8 cellular contexts compared by ENCODE assay signal in the genomic region with DNA sequence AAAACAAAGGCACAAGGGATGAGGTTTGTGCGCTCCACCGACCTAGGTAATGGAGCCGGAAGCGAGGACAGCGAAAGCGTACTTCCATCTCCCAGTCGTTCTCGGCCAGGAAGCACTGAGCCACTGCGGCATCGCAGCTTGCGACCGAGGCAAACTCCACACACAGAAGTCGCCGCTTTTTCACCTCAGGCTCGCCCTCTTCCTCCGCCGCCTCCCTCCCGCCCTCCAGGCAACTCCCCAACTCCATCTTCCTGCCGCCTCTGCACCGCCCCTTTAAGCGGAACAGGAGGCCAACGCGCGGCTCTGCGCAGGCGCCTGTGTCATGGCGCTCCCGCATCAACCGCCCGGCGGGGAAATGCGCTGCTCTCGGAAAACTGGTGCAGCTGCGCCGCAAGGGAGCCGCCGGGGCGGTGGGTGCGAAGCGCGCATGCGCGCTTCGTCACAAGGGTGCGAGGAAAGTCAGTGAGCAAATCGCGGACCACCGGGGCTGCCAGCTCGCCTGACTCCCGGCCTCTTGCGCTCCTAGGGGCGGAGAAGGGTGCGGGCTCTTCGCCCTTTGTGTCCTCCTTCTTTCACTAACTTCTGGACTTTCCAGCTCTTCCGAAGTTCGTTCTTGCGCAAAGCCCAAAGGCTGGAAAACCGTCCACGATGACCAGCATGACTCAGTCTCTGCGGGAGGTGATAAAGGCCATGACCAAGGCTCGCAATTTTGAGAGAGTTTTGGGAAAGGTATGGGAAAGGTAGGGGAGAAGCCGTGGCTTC. TPM values are rescaled to one million over a fixed set of nuclear protein-coding genes. Genes with fewer than 3 reads are reported as not detected.
A peak's percentile ranks its signal among the peaks of the same experiment; 100 is the strongest.
DNase-seq lines count a peak whose midpoint lies in the region; ATAC-seq and TF ChIP-seq lines count a peak whose summit lies in the region.

A gene (plus strand): TSS at position 462 of the 762 bp plus-strand sequence. CDS start 187 bp downstream, at position 649.
A gene with protein sequence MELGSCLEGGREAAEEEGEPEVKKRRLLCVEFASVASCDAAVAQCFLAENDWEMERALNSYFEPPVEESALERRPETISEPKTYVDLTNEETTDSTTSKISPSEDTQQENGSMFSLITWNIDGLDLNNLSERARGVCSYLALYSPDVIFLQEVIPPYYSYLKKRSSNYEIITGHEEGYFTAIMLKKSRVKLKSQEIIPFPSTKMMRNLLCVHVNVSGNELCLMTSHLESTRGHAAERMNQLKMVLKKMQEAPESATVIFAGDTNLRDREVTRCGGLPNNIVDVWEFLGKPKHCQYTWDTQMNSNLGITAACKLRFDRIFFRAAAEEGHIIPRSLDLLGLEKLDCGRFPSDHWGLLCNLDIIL (minus strand): TSS at position 284 of the 762 bp plus-strand sequence. CDS start 37 bp downstream, at position 247.

- H3K4me1 ChIP-seq in HUES64 (ENCODE audit: insufficient read depth, low read length) (peaks cover 7% of the 10 kb centered on the region; the same call in 1 of the 2 replicates), OCI-LY1 (ENCODE audit: insufficient read depth, low read length, severe bottlenecking) (peaks cover 29% of the 10 kb centered on the region), mucosa of descending colon (ENCODE audit: low read depth) (peaks cover 24% of the 10 kb centered on the region)

- intact Hi-C loops in mucosa of descending colon (cut with DNase I, micrococcal nuclease) = loop anchor here in 1 of 2 donors (10.0 kb wide), 1 partner anchor 108 kb away; a partner anchor contains a TSS

- H2AFZ ChIP-seq in OCI-LY1 (ENCODE audit: low read length) = peak within 1 kb of the TSS; percentile 89

- no peaks in the 10 kb centered on the region for H3K9me2 ChIP-seq in OCI-LY1 (ENCODE audit: low read depth, low read length)

- H3K79me2 ChIP-seq in OCI-LY1 (ENCODE audit: insufficient read depth, low read length) = peaks cover 18% of the 10 kb centered on the region

- no peaks in the 10 kb centered on the region for H4K20me1 ChIP-seq in OCI-LY1 (ENCODE audit: insufficient read depth, low read length)

- H3K27me3 ChIP-seq in HUES64 (ENCODE audit: insufficient read depth, low read length) (no peaks in the 10 kb centered on the region), OCI-LY1 (ENCODE audit: insufficient read depth, low read length) (no peaks in the 10 kb centered on the region)

- peak within 1 kb of the TSS; percentile 82 for H3K4me2 ChIP-seq in OCI-LY1 (ENCODE audit: low read length)

- WGBS in HUES64 = under 1% methylated on average over 62 of the region's 62 CpGs

- TF ChIP-seq CTCF in OCI-LY1 (IDR thresholded peaks at IDR 0.05; ENCODE audit: low read length) (peak; percentile 51), epithelial cell of esophagus (IDR thresholded peaks at IDR 0.05; ENCODE audit: insufficient read depth, low read depth, low read length, missing control alignments) (peak; percentile 25), mucosa of descending colon (IDR thresholded peaks at IDR 0.05) (peak; percentile 41)

- H3K9ac ChIP-seq in HUES64 (ENCODE audit: low read depth, low read length) (peak within 1 kb of the TSS; percentile 96), OCI-LY1 (ENCODE audit: low read length) (peak within 1 kb of the TSS; percentile 94)

- DNase-seq in DMS 273 (lab: John Stamatoyannopoulos, UW; ENCODE audit: unreplicated experiment) (peak; percentile 99), epithelial cell of esophagus (ENCODE audit: low read depth) (peak; percentile 97), mucosa of descending colon (peak; percentile 94 to 98 (median 97))
- peak; percentile 96 for DNase-seq in activated CD8-positive, alpha-beta memory T cell treated with anti-CD3 and anti-CD28 coated beads, Interleukin-2, amount 50 U/mL, for 48 hours
- DNase-seq in stimulated activated CD8-positive, alpha-beta memory T cell treated with anti-CD3 and anti-CD28 coated beads, Interleukin-4, amount 100 ng/mL, for 24 hours (ENCODE audit: low read depth) = peak; percentile 94

- no peaks in the 10 kb centered on the region; the same call in 1 of the 2 replicates for H3F3A ChIP-seq in OCI-LY1 (ENCODE audit: insufficient read depth, low read length)

- H3K9me3 ChIP-seq in HUES64 (ENCODE audit: insufficient read depth, low read depth, low read length) (peaks cover 22% of the 10 kb centered on the region), OCI-LY1 (ENCODE audit: low read length) (peaks cover 7% of the 10 kb centered on the region; the same call in 1 of the 2 replicates), mucosa of descending colon (no peaks in the 10 kb centered on the region)

- peaks cover 53% of the 10 kb centered on the region for H3K36me3 ChIP-seq in HUES64 (ENCODE audit: insufficient read depth, low read length)
- H3K36me3 ChIP-seq in OCI-LY1 (ENCODE audit: insufficient read depth, low read length) = peaks cover 44% of the 10 kb centered on the region
- H3K36me3 ChIP-seq in mucosa of descending colon (ENCODE audit: low read depth) = no peaks in the 10 kb centered on the region

- H3K27ac ChIP-seq in HUES64 (ENCODE audit: low read depth, low read length) = peak within 1 kb of the TSS; percentile 94
- H3K27ac ChIP-seq in OCI-LY1 (ENCODE audit: low read depth, low read length, poor library complexity, severe bottlenecking) = peak within 1 kb of the TSS; percentile 57

- ATAC-seq in GM21447 (IDR thresholded peaks at IDR 0.05; ENCODE audit: unreplicated experiment) (peak; percentile 96), mucosa of descending colon (peak; percentile 95)

- H3K4me3 ChIP-seq in HUES64 (ENCODE audit: low read length) = peak within 1 kb of the TSS; percentile 99
- peak within 1 kb of the TSS; percentile 93 for H3K4me3 ChIP-seq in OCI-LY1 (ENCODE audit: low read depth, low read length, poor library complexity, severe bottlenecking)
- peak within 1 kb of the TSS; percentile 98 for H3K4me3 ChIP-seq in epithelial cell of esophagus (ENCODE audit: low read length)
- H3K4me3 ChIP-seq in mucosa of descending colon = peak within 1 kb of the TSS; percentile 92

RNA-seq across cellular contexts. Expression of the first gene that starts in this region (rescaled TPM):
- polyA plus RNA-seq in HUES64 (2013, experiment 1 of 2) = 44.8 TPM
- polyA plus RNA-seq in HUES64 (2013, experiment 2 of 2) = 61.1 TPM
- 10 to 100 TPM; 28.2 to 57.0 (median 35.3) TPM for total RNA-seq in mucosa of descending colon

RNA-seq across cellular contexts. Expression of the second gene that starts in this region (rescaled TPM):
- polyA plus RNA-seq in HUES64 (2013, experiment 1 of 2) = 51.3 TPM
- polyA plus RNA-seq in HUES64 (2013, experiment 2 of 2) = 47.4 TPM
- 100 to 1,000 TPM; 146 to 343 (median 173) TPM for total RNA-seq in mucosa of descending colon

Comparison
In these comparisons a context has a peak if more than half of its experiments do, and no peak if none do; other contexts are left out.
1. Peak in every context shown above with its lines: DNase-seq, ATAC-seq, H3K4me3 ChIP-seq and H3K27ac ChIP-seq.